ENCODE assay signal across 10 cellular contexts in the genomic region with DNA sequence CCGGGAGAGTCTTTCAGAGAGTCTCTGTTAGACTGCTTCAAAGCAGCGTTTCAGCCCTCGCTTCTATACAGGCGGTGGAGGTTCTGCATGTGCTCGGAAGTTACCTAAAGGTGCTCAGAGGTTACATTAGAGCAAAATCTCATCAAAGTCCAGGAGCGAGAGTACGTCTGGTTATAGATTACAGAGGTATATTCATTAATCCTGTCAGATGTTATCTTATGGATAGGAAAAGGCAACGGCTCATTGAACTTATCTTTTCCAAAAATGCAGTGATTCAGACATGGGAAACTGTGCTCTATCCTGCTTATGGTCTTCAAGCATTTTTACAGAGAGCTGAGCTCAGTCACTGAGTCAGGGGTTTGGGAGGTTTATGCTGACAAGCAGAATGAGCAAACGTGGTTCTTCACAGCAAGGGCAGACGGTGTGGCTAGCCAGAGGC. TPM values are rescaled to one million over a fixed set of nuclear protein-coding genes. Genes with fewer than 3 reads are reported as not detected.
A peak's percentile ranks its signal among the peaks of the same experiment; 100 is the strongest.
DNase-seq lines count a peak whose midpoint lies in the region; ATAC-seq and TF ChIP-seq lines count a peak whose summit lies in the region.
"Had no signal": no experiment of that assay in that cellular context is flagged by ENCODE, and none has a peak within 500 bp of the region (broad histone marks: within the 10 kb centered on the region; RNA-seq: fewer than 3 reads in every experiment).

No MANE protein-coding gene starts in this region.

- H3K9ac ChIP-seq in PC-3 (ENCODE audit: low read length) (no peak overlapping the region), fibroblast of lung (ENCODE audit: insufficient read depth, low read length) (no peak overlapping the region)

- BruUV-seq in PC-3 (replicated peaks; lab: Mats Ljungman, UMichigan): no TSS peak

- H3K4me2 ChIP-seq in PC-3 (ENCODE audit: low read length): peak overlapping the region; percentile 27; the same call in 1 of the 2 replicates
- H3K4me2 ChIP-seq in fibroblast of lung (ENCODE audit: extremely low read depth, insufficient read depth, low read length): no peak overlapping the region

- ATAC-seq in PC-3 (peak; percentile 65), GM21619 (IDR thresholded peaks at IDR 0.05; ENCODE audit: unreplicated experiment) (no peak)
- ATAC-seq: CD8-positive, alpha-beta T cell had no signal

- H3K27me3 ChIP-seq in PC-3 (ENCODE audit: low read length) (no peaks in the 10 kb centered on the region), fibroblast of lung (ENCODE audit: control insufficient read depth, insufficient read depth, low read length) (no peaks in the 10 kb centered on the region)

- CTCF ChIA-PET in PC-3 (lab: Charles Lee): no interaction called here

- no peak for TF ChIP-seq CTCF in PC-3 (conservative IDR thresholded peaks at IDR 0.05; ENCODE audit: low read depth, low read length)
- no peak for TF ChIP-seq CTCF in fibroblast of lung (conservative IDR thresholded peaks at IDR 0.05 in 1 of 2, IDR thresholded peaks at IDR 0.05 in 1 of 2; ENCODE audit: low read depth in 1 of 2, low read length in 2 of 2)

- H4K20me1 ChIP-seq in PC-3 (ENCODE audit: low read length): no peaks in the 10 kb centered on the region
- H4K20me1 ChIP-seq in fibroblast of lung (ENCODE audit: control insufficient read depth, extremely low read depth, insufficient read depth, low read length): no peaks in the 10 kb centered on the region

- H3K27ac ChIP-seq in PC-3 (ENCODE audit: low read length): no peak overlapping the region
- no peak overlapping the region for H3K27ac ChIP-seq in fibroblast of lung (ENCODE audit: insufficient read depth, low read length)

- H2AFZ ChIP-seq in PC-3 (ENCODE audit: low read length) (peak overlapping the region; percentile 60), fibroblast of lung (ENCODE audit: low read length) (no peak overlapping the region)

- H3K9me2 ChIP-seq in PC-3 (replicated peaks; ENCODE audit: low read length): no peaks in the 10 kb centered on the region

- peaks cover 8% of the 10 kb centered on the region; the same call in 1 of the 2 replicates for H3K36me3 ChIP-seq in PC-3 (ENCODE audit: low read depth, low read length)
- H3K36me3 ChIP-seq in fibroblast of lung (ENCODE audit: control insufficient read depth, insufficient read depth, low read length): no peaks in the 10 kb centered on the region

- in situ Hi-C loops in Caki2 (cut with HindIII; ENCODE audit: low pct_unique_long_range_greater_than_20kb, low sequenced_read_pairs): no loop called here

- POLR2A ChIA-PET in PC-3 (lab: Charles Lee; ENCODE audit: unreplicated experiment): no interaction called here

- no peaks in the 10 kb centered on the region for H3F3A ChIP-seq in PC-3 (ENCODE audit: low read length, unreplicated experiment)

- H3K9me3 ChIP-seq in PC-3 (ENCODE audit: low read length) (no peaks in the 10 kb centered on the region), fibroblast of lung (ENCODE audit: control insufficient read depth, insufficient read depth, low read depth, low read length) (no peaks in the 10 kb centered on the region)

- H3K4me1 ChIP-seq in PC-3 (ENCODE audit: insufficient read depth, low read length) (peaks cover 29% of the 10 kb centered on the region), fibroblast of lung (ENCODE audit: control insufficient read depth, extremely low read depth, insufficient read depth, low read length) (peaks cover 4% of the 10 kb centered on the region)

- peak; percentile 85 for DNase-seq in Caki2 (ENCODE audit: low read depth)
- peak; percentile 47 for DNase-seq in PC-3
- peak; percentile 66 to 94 for DNase-seq in fibroblast of lung (ENCODE audit: low read depth in 2 of 2)
- peak; percentile 28 for DNase-seq in myocyte (ENCODE audit: low read depth)
- DNase-seq in stimulated activated CD4-positive, alpha-beta T cell treated with anti-CD3 and anti-CD28 coated beads, Interleukin-15, amount 100 ng/mL, for 24 hours: no peak
- no peak for DNase-seq in GM19240 (ENCODE audit: insufficient read length, low spot score)
- DNase-seq in AML-193 (lab: John Stamatoyannopoulos, UW): no peak
- DNase-seq: CD8-positive, alpha-beta T cell; retina had no signal

- peaks cover 5% of the 10 kb centered on the region; the same call in 1 of the 2 replicates for H3K79me2 ChIP-seq in PC-3 (ENCODE audit: low read length)
- no peaks in the 10 kb centered on the region for H3K79me2 ChIP-seq in fibroblast of lung (ENCODE audit: control insufficient read depth, insufficient read depth, low read length)

- intact Hi-C loops in PC-3 (cut with micrococcal nuclease): no loop called here

- 0 out of 2 replicates have a peak overlapping the region, but pooled peaks have one; percentile 9 for H3K4me3 ChIP-seq in PC-3 (ENCODE audit: low read length)
- H3K4me3 ChIP-seq in fibroblast of lung (replicated peaks in 1 of 4; ENCODE audit: control extremely low read depth in 1 of 4, insufficient read depth in 1 of 4, low read depth in 3 of 4, low read length in 4 of 4): no peak overlapping the region

RNA-seq across cellular contexts. Expression of a gene that starts 9.1 kb away (rescaled TPM):
- 10.4 and 15.1 TPM in 2 replicates for total RNA-seq in Caki2 (2014; rRNA removed; shearing (Covaris generic); ENCODE audit: low replicate concordance)
- total RNA-seq in PC-3 (2014; rRNA removed): 19.5 and 21.0 TPM in 2 replicates
- total RNA-seq in fibroblast of lung: 22.6 and 29.4 TPM in 2 replicates
- 54.2 and 61.3 TPM in 2 replicates for polyA plus RNA-seq in fibroblast of lung
- polyA plus RNA-seq in fibroblast of lung (2012): 22.2 and 30.6 TPM in 2 replicates
- 278 and 351 TPM in 2 replicates for polyA minus RNA-seq in fibroblast of lung (ENCODE audit: low replicate concordance)
- total RNA-seq in myocyte: 63.7 and 68.8 TPM in 2 replicates
- polyA plus RNA-seq in myocyte (2012): 19.4 TPM

RNA-seq across cellular contexts. Expression of a gene that starts 58.2 kb away (rescaled TPM):
- total RNA-seq in Caki2 (2014; rRNA removed; shearing (Covaris generic); ENCODE audit: low replicate concordance): 393 and 414 TPM in 2 replicates
- total RNA-seq in PC-3 (2014; rRNA removed) (999 and 1,007 TPM in 2 replicates), fibroblast of lung (599 and 964 TPM in 2 replicates), myocyte (976 and 1,007 TPM in 2 replicates)
- 1,024 and 1,178 TPM in 2 replicates for polyA plus RNA-seq in fibroblast of lung
- 650 and 657 TPM in 2 replicates for polyA plus RNA-seq in fibroblast of lung (2012)
- 561 and 1,024 TPM in 2 replicates for polyA minus RNA-seq in fibroblast of lung (ENCODE audit: low replicate concordance)
- 495 TPM for polyA plus RNA-seq in myocyte (2012)

Comparison
In these comparisons a context has a peak if more than half of its experiments do, and no peak if none do; other contexts are left out.
1. DNase-seq: peak in Caki2 (single experiment), PC-3 (single experiment), fibroblast of lung (2 of 2) and myocyte (single experiment); none in stimulated activated CD4-positive, alpha-beta T cell treated with anti-CD3 and anti-CD28 coated beads, Interleukin-15, amount 100 ng/mL, for 24 hours (single experiment), GM19240 (single experiment) and AML-193 (0 of 2).